In genomic region chr20:17849901-17850673, GRCh38 we compare ENCODE assay signal across 8 cellular contexts.
DNase-seq lines count a peak whose midpoint lies in the region; ATAC-seq and TF ChIP-seq lines count a peak whose summit lies in the region.

No MANE protein-coding gene starts in this region.

- peaks cover 4% of the 10 kb centered on the region for H3K4me1 Mint-ChIP-seq in endothelial cell (ENCODE audit: unreplicated experiment)

- no peak overlapping the region for H3K4me3 Mint-ChIP-seq in endothelial cell (ENCODE audit: unreplicated experiment)

- H3K36me3 ChIP-seq in psoas muscle (ENCODE audit: insufficient read depth in 1 of 2, low read depth in 1 of 2): no peaks in the 10 kb centered on the region
- H3K36me3 ChIP-seq in MM.1S (replicated peaks; ENCODE audit: insufficient read depth, low read length): no peaks in the 10 kb centered on the region

- ATAC-seq in psoas muscle (peak; percentile 61 to 86 (median 81)), GM21529 (IDR thresholded peaks at IDR 0.05; ENCODE audit: unreplicated experiment) (no peak), HG02852 (IDR thresholded peaks at IDR 0.05; ENCODE audit: unreplicated experiment) (no peak)

- intact Hi-C loops in psoas muscle (cut with DNase I): no loop called here

- H3K4me1 ChIP-seq in psoas muscle: no peaks in the 10 kb centered on the region
- H3K4me1 ChIP-seq in MM.1S (ENCODE audit: low read length): peaks cover 66% of the 10 kb centered on the region

- H3K79me2 ChIP-seq in MM.1S (ENCODE audit: low read length): no peaks in the 10 kb centered on the region

- H4K20me1 ChIP-seq in MM.1S (ENCODE audit: insufficient read depth, low read length): no peaks in the 10 kb centered on the region

- 28 to 37% (median 31%) methylated on average over 15 of the region's 15 CpGs for WGBS in psoas muscle, 3 donors

- H3K27ac ChIP-seq in psoas muscle (peak overlapping the region; percentile 74), MM.1S (ENCODE audit: low read length) (no peak overlapping the region; the same call in 1 of the 2 replicates)

- no peak overlapping the region for H3K9ac ChIP-seq in MM.1S (ENCODE audit: low read length)

- H3K27me3 Mint-ChIP-seq in endothelial cell (ENCODE audit: unreplicated experiment): peaks cover 4% of the 10 kb centered on the region

- no peak overlapping the region for H2AFZ ChIP-seq in MM.1S (ENCODE audit: low read length)

- no peaks in the 10 kb centered on the region for H3K9me3 Mint-ChIP-seq in endothelial cell (ENCODE audit: unreplicated experiment)

- H3K9me2 ChIP-seq in MM.1S (replicated peaks; ENCODE audit: insufficient read depth, low read length): no peaks in the 10 kb centered on the region

- TF ChIP-seq CTCF in psoas muscle (IDR thresholded peaks at IDR 0.05) (no peak), MM.1S (IDR thresholded peaks at IDR 0.05; ENCODE audit: low read length) (no peak), endothelial cell (IDR thresholded peaks at IDR 0.05; ENCODE audit: unreplicated experiment) (no peak)

- H3K9me3 ChIP-seq in psoas muscle: no peaks in the 10 kb centered on the region
- H3K9me3 ChIP-seq in MM.1S (replicated peaks; ENCODE audit: insufficient read depth, low read length): 0 out of 2 replicates have a peak, but pooled peaks cover 3% of the 10 kb centered on the region

- no peak overlapping the region for H3K27ac Mint-ChIP-seq in endothelial cell (ENCODE audit: unreplicated experiment)

- H3K27me3 ChIP-seq in psoas muscle (ENCODE audit: insufficient read depth in 3 of 3, low read length in 2 of 3) (no peaks in the 10 kb centered on the region), MM.1S (replicated peaks; ENCODE audit: insufficient read depth, low read length) (no peaks in the 10 kb centered on the region)

- peaks cover 28% of the 10 kb centered on the region for H3F3A ChIP-seq in MM.1S (ENCODE audit: insufficient read depth, low read length)

- DNase-seq in COLO829 (ENCODE audit: low spot score) (peak; percentile 44), RKO (ENCODE audit: low spot score) (peak; percentile 93), fibroblast of the conjunctiva (ENCODE audit: low read depth) (peak; percentile 91), psoas muscle (peak; percentile 81 to 87), MM.1S (no peak), endothelial cell (ENCODE audit: low spot score) (no peak)

- H3K4me3 ChIP-seq in psoas muscle (no peak overlapping the region), MM.1S (ENCODE audit: low read length) (no peak overlapping the region)

- H3K4me2 ChIP-seq in MM.1S (ENCODE audit: low read depth, low read length): no peak overlapping the region

- H3K36me3 Mint-ChIP-seq in endothelial cell (ENCODE audit: low read depth, unreplicated experiment): no peaks in the 10 kb centered on the region

Comparison
In these comparisons a context has a peak if more than half of its experiments do, and no peak if none do; other contexts are left out.
1. DNase-seq: peak in COLO829 (single experiment), RKO (single experiment), fibroblast of the conjunctiva (single experiment) and psoas muscle (2 of 2); none in MM.1S (single experiment) and endothelial cell (single experiment).
2. ATAC-seq: peak in psoas muscle (4 of 4); none in GM21529 (single experiment) and HG02852 (single experiment).